In the genomic region with DNA sequence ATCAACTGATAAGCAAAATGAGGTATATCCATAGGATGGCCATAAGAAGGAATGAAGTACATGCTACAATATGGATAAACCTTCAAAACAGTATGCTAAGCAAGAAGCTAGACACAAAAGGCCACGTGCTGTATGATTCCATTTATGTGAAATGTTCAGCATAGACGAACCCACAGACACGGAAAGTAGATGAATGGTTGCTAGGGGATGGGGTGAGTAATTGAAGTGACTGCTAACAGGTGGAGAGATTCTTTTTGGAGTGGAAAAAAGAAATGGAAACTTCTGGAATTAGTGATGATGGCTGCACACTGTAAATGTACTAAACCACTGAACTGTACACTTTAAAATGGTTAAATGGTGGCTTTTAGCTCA, we compare ENCODE assay signal across 7 cellular contexts. TPM values are rescaled to one million over a fixed set of nuclear protein-coding genes. Genes with fewer than 3 reads are reported as not detected.
A peak's percentile ranks its signal among the peaks of the same experiment; 100 is the strongest.
DNase-seq lines count a peak whose midpoint lies in the region; TF ChIP-seq lines count a peak whose summit lies in the region.

No MANE protein-coding gene starts in this region.

- H3K4me1 ChIP-seq in H9 (ENCODE audit: insufficient read depth, low read length) (peaks cover 7% of the 10 kb centered on the region; the same call in 1 of the 2 replicates), hepatocyte (ENCODE audit: insufficient read depth) (no peaks in the 10 kb centered on the region), skeletal muscle tissue (ENCODE audit: control insufficient read depth in 3 of 3, insufficient read depth in 3 of 3, low read length in 3 of 3) (peaks cover 11 to 17% (median 12%) of the 10 kb centered on the region in 3 donors)

- H2BK20ac ChIP-seq in H9 (ENCODE audit: low read depth, low read length, poor library complexity, severe bottlenecking), result no peak overlapping the region

- H4K91ac ChIP-seq in H9 (ENCODE audit: insufficient read length, low read depth, low read length), result no peak overlapping the region

- H3K36me3 Mint-ChIP-seq in H9 (ENCODE audit: insufficient read depth in 1 of 3, low read depth in 3 of 3), result peaks cover 11 to 36% (median 34%) of the 10 kb centered on the region in 3 experiments; a peak in 6 of 7 replicates

- no peak overlapping the region for H3K23ac ChIP-seq in H9 (ENCODE audit: insufficient read length, low read depth, low read length)

- H4K8ac ChIP-seq in H9 (replicated peaks; ENCODE audit: insufficient read length, low read depth, low read length), result no peak overlapping the region

- H3K4me3 ChIP-seq in SU-DHL-6 (ENCODE audit: insufficient read depth, low read length, poor library complexity, severe bottlenecking) (no peak overlapping the region), hepatocyte (no peak overlapping the region), skeletal muscle tissue (ENCODE audit: low read length in 3 of 3) (peak overlapping the region in 2 of 3 donors; percentile 88)

- H3K56ac ChIP-seq in H9 (ENCODE audit: insufficient read length, low read depth, low read length), result no peak overlapping the region

- no peaks in the 10 kb centered on the region for H4K20me1 ChIP-seq in H9 (ENCODE audit: control insufficient read depth, insufficient read depth, insufficient read length)
- H4K20me1 ChIP-seq in SU-DHL-6 (ENCODE audit: low read depth, low read length), result no peaks in the 10 kb centered on the region
- H4K20me1 ChIP-seq in hepatocyte (ENCODE audit: insufficient read depth, poor library complexity, severe bottlenecking), result no peaks in the 10 kb centered on the region

- H3K4ac ChIP-seq in H9 (ENCODE audit: low read depth, low read length), result no peak overlapping the region; the same call in 1 of the 2 replicates

- H4K5ac ChIP-seq in H9 (ENCODE audit: insufficient read length, low read depth, low read length), result peak overlapping the region; percentile 18

- H3K9me3 Mint-ChIP-seq in H9, result no peaks in the 10 kb centered on the region

- H3K36me3 ChIP-seq in SU-DHL-6 (ENCODE audit: low read length), result peaks cover 25% of the 10 kb centered on the region; the same call in 1 of the 2 replicates
- H3K36me3 ChIP-seq in hepatocyte (replicated peaks; ENCODE audit: insufficient read depth, low read depth), result no peaks in the 10 kb centered on the region
- peaks cover 19 to 36% (median 27%) of the 10 kb centered on the region in 3 donors for H3K36me3 ChIP-seq in skeletal muscle tissue (ENCODE audit: control insufficient read depth in 3 of 3, insufficient read depth in 3 of 3, low read length in 3 of 3)

- H2BK120ac ChIP-seq in H9 (ENCODE audit: low read depth, low read length, poor library complexity, severe bottlenecking), result no peak overlapping the region

- peak overlapping the region; percentile 72 to 82; a peak in 3 of 5 replicates for H3K4me3 Mint-ChIP-seq in H9

- H3K79me2 ChIP-seq in H9 (ENCODE audit: insufficient read depth, low read length) (no peaks in the 10 kb centered on the region), SU-DHL-6 (ENCODE audit: insufficient read depth, low read length) (no peaks in the 10 kb centered on the region), hepatocyte (no peaks in the 10 kb centered on the region)

- H2AFZ ChIP-seq in H9 (ENCODE audit: low read length) (no peak overlapping the region), SU-DHL-6 (ENCODE audit: low read depth, low read length, severe bottlenecking) (peak overlapping the region; percentile 78), hepatocyte (peak overlapping the region; percentile 42)

- no peaks in the 10 kb centered on the region for H3K79me1 ChIP-seq in H9 (ENCODE audit: insufficient read depth, low read depth, low read length, poor library complexity, severe bottlenecking)

- no peak overlapping the region for H2BK5ac ChIP-seq in H9 (ENCODE audit: insufficient read length, low read length)

- TF ChIP-seq CTCF in H9 (conservative IDR thresholded peaks at IDR 0.05) (no peak), SU-DHL-6 (IDR thresholded peaks at IDR 0.05; ENCODE audit: insufficient read depth, low read length, poor library complexity, severe bottlenecking) (no peak), hepatocyte (IDR thresholded peaks at IDR 0.05; ENCODE audit: poor library complexity) (no peak)

- H3K23me2 ChIP-seq in H9 (ENCODE audit: insufficient read length, low read depth, low read length, poor library complexity, severe bottlenecking), result peaks cover 3% of the 10 kb centered on the region

- H2AK5ac ChIP-seq in H9 (ENCODE audit: insufficient read length, low read length), result peak overlapping the region; percentile 25

- no peak overlapping the region for H2BK15ac ChIP-seq in H9 (ENCODE audit: low read depth, low read length)

- no peaks in the 10 kb centered on the region; the same call in 1 of the 2 replicates for H3K27me3 ChIP-seq in H9 (ENCODE audit: insufficient read depth, low read length)
- H3K27me3 ChIP-seq in SU-DHL-6 (ENCODE audit: low read length), result no peaks in the 10 kb centered on the region
- H3K27me3 ChIP-seq in hepatocyte, result no peaks in the 10 kb centered on the region
- H3K27me3 ChIP-seq in skeletal muscle tissue (ENCODE audit: control insufficient read depth in 3 of 3, insufficient read depth in 3 of 3, low read length in 3 of 3), result no peaks in the 10 kb centered on the region

- DNase-seq in H9 (no peak), hepatocyte (ENCODE audit: low spot score) (no peak), middle frontal gyrus (ENCODE audit: extremely low spot score, low spot score) (no peak), NCI-H1048 (lab: John Stamatoyannopoulos, UW) (no peak), NCI-H526 treated with DMSO at 0.1 percent for 48 hours (lab: John Stamatoyannopoulos, UW) (no peak)

- H3K27ac ChIP-seq in H9 (ENCODE audit: insufficient read length, low read depth, low read length), result no peak overlapping the region
- H3K27ac ChIP-seq in SU-DHL-6 (ENCODE audit: low read depth, low read length), result 0 out of 2 replicates have a peak overlapping the region, but pooled peaks have one; percentile 2
- H3K27ac ChIP-seq in hepatocyte, result peak overlapping the region; percentile 47
- H3K27ac ChIP-seq in skeletal muscle tissue (ENCODE audit: low read depth, low read length), result peak overlapping the region; percentile 14

- WGBS in H9 (ENCODE audit: extremely low coverage, insufficient read length, low lambda C conversion rate), result no CpG with 5 or more reads among the region's 3 CpGs
- WGBS in hepatocyte (ENCODE audit: low lambda C conversion rate, missing lambda C conversion rate), result 92% methylated on average over 3 of the region's 3 CpGs

- peaks cover 18% of the 10 kb centered on the region for H3K27me3 Mint-ChIP-seq in H9 (ENCODE audit: low read depth)

- H2BK12ac ChIP-seq in H9 (ENCODE audit: insufficient read length, low read depth, low read length), result no peak overlapping the region

- H3K9ac ChIP-seq in H9 (ENCODE audit: extremely low read depth, insufficient read length, low read length) (peak overlapping the region; percentile 63), SU-DHL-6 (ENCODE audit: low read length) (peak overlapping the region; percentile 29; the same call in 1 of the 2 replicates), skeletal muscle tissue (ENCODE audit: low read depth in 1 of 3, low read length in 3 of 3) (peak overlapping the region in 2 of 3 donors; percentile 6 to 74)

- no peak overlapping the region; the same call in 1 of the 2 replicates for H3K14ac ChIP-seq in H9 (ENCODE audit: insufficient read depth, low read length)

- peak overlapping the region; percentile 76 for H3K4me2 ChIP-seq in H9 (ENCODE audit: insufficient read depth, insufficient read length, low read length)
- H3K4me2 ChIP-seq in SU-DHL-6 (ENCODE audit: low read depth, low read length, poor library complexity, severe bottlenecking), result peak overlapping the region; percentile 71
- H3K4me2 ChIP-seq in hepatocyte, result peak overlapping the region; percentile 95

- peaks cover 14% of the 10 kb centered on the region for H3F3A ChIP-seq in SU-DHL-6 (ENCODE audit: insufficient read depth)

- H3T11ph ChIP-seq in H9 (ENCODE audit: low read length), result no peak overlapping the region

- no peaks in the 10 kb centered on the region for H3K9me2 ChIP-seq in SU-DHL-6 (replicated peaks; ENCODE audit: insufficient read depth, low read length)
- no peaks in the 10 kb centered on the region for H3K9me2 ChIP-seq in hepatocyte (replicated peaks; ENCODE audit: insufficient read depth)

- H3K9me3 ChIP-seq in H9 (ENCODE audit: control insufficient read depth, low read depth, low read length) (no peaks in the 10 kb centered on the region), SU-DHL-6 (ENCODE audit: insufficient read depth, low read length) (no peaks in the 10 kb centered on the region; the same call in 1 of the 2 replicates), hepatocyte (ENCODE audit: low read depth) (no peaks in the 10 kb centered on the region), skeletal muscle tissue (ENCODE audit: control insufficient read depth in 3 of 3, low read length in 3 of 3) (no peaks in the 10 kb centered on the region)

- peaks cover 39 to 41% of the 10 kb centered on the region in 2 experiments for H3K4me1 Mint-ChIP-seq in H9

- H3K18ac ChIP-seq in H9 (ENCODE audit: insufficient read length, low read depth, low read length), result peak overlapping the region; percentile 32

- H3K27ac Mint-ChIP-seq in H9, result peak overlapping the region; percentile 57 to 92 (median 63); a peak in 6 of 7 replicates

RNA-seq across cellular contexts. Expression of a gene that starts 0.6 kb away (rescaled TPM):
- total RNA-seq in H9 (2021) (0.11 and 0.28 TPM in 2 replicates), hepatocyte (0.20 and 0.44 TPM in 2 replicates), skeletal muscle tissue (not detected)
- 0.19 and 1.5 TPM in 2 replicates for polyA plus RNA-seq in hepatocyte

RNA-seq across cellular contexts. Expression of a gene that starts 10.7 kb away (rescaled TPM):
- total RNA-seq in H9 (2021), result 40.1 and 41.0 TPM in 2 replicates
- 25.0 and 27.5 TPM in 2 replicates for total RNA-seq in hepatocyte
- polyA plus RNA-seq in hepatocyte, result 20.8 and 22.2 TPM in 2 replicates
- 7.8 TPM for total RNA-seq in skeletal muscle tissue

RNA-seq across cellular contexts. Expression of a gene that starts 11.0 kb away (rescaled TPM):
- total RNA-seq in H9 (2021), result 19.3 and 22.0 TPM in 2 replicates
- total RNA-seq in hepatocyte, result 14.6 and 17.3 TPM in 2 replicates
- polyA plus RNA-seq in hepatocyte, result 11.4 and 15.6 TPM in 2 replicates
- total RNA-seq in skeletal muscle tissue, result 42.3 TPM

Comparison
In these comparisons a context has a peak if more than half of its experiments do, and no peak if none do; other contexts are left out.
1. H3K4me3 ChIP-seq: peak in skeletal muscle tissue (2 of 3); none in SU-DHL-6 (single experiment) and hepatocyte (single experiment).
2. Peak in every context shown above with its lines, with median percentiles within 50 percentile points of each other: H3K4me2 ChIP-seq and H3K9ac ChIP-seq.